25 cellular contexts compared by ENCODE assay signal in the genomic region with DNA sequence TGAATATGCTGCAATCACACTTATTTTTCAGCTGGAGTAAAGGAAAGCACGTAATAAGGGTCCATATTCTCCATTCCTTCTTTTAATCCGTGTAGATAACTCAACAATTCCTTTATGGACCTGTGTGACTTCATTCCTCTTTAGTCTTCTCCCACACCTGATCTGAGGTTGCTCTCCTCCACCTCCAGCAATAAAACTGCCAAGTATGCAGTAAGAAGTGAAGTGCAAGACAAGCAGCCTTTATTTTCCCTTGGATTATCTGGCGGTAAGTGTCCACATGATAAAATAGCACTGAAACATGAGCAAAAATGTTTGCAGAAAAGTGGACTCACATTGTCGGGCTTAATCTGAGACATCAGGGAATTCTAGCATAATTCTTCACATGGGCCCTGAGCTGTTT.
"Had no signal": no experiment of that assay in that cellular context is flagged by ENCODE, and none has a peak within 500 bp of the region (broad histone marks: within the 10 kb centered on the region; RNA-seq: fewer than 3 reads in every experiment).

No MANE protein-coding gene starts in this region.

- H3K27me3 ChIP-seq: MG63, SJCRH30 had no signal

- H3K4me1 ChIP-seq: SJCRH30 had no signal

- H3K9me3 ChIP-seq: MG63, SJCRH30 had no signal

- ATAC-seq: Panc1, PC-3, SK-N-SH treated with all-trans-retinoic acid at 6 μM for 48 hours had no signal

- FAIRE-seq: HTR-8/SVneo had no signal

- DNase-seq: KG1; MG63; NCI-H1092; NCI-H1105 treated with DMSO at 0.1 percent for 48 hours; NCI-H1417 treated with DMSO at 0.1 percent for 48 hours; NCI-H146; NCI-H1694 treated with DMSO at 0.1 percent for 48 hours; NCI-H1930; NCI-H2081 treated with DMSO at 0.1 percent for 48 hours; NCI-H2171; NCI-H226; NCI-H446; NCI-H510A; NCI-H524 treated with DMSO at 0.1 percent for 48 hours; NCI-H69; NCI-H774; NK-92 treated with Interleukin-12 subunit alpha and Interleukin-12 subunit beta, amount 100 ng/mL, for 24 hours; PC-3; SHP77 treated with DMSO at 0.1 percent for 48 hours; SJCRH30 had no signal

- H3K27ac ChIP-seq: HL-60, RWPE1, SJCRH30 had no signal

- H3K4me3 ChIP-seq: MG63, SJCRH30 had no signal
